8 cellular contexts compared by ENCODE assay signal in genomic region chr2:36507408-36507812, GRCh38.
DNase-seq lines count a peak whose midpoint lies in the region; ATAC-seq and TF ChIP-seq lines count a peak whose summit lies in the region.

No MANE protein-coding gene starts in this region.

- H3K27ac ChIP-seq in Peyer's patch = no peak overlapping the region

- in situ Hi-C loops in T47D (cut with HindIII; ENCODE audit: low pct_unique_long_range_greater_than_20kb, low sequenced_read_pairs) = no loop called here

- H3K4me3 ChIP-seq in Peyer's patch = no peak overlapping the region
- no peak overlapping the region for H3K4me3 ChIP-seq in kidney epithelial cell (ENCODE audit: low read depth, low read length)

- H3K9me3 ChIP-seq in Peyer's patch = no peaks in the 10 kb centered on the region

- peaks cover 0 to 6% (median 0%) of the 10 kb centered on the region in 3 donors for H3K36me3 ChIP-seq in Peyer's patch
- H3K36me3 ChIP-seq in kidney epithelial cell (ENCODE audit: control insufficient read depth, insufficient read depth, low read length) = no peaks in the 10 kb centered on the region

- no peaks in the 10 kb centered on the region for H3K4me1 ChIP-seq in Peyer's patch

- DNase-seq in NCI-H526 (lab: John Stamatoyannopoulos, UW) = peak; percentile 37 to 78
- DNase-seq in NCI-H526 treated with DMSO at 0.1 percent for 48 hours (lab: John Stamatoyannopoulos, UW) = no peak
- DNase-seq in HPDE6-E6E7 (ENCODE audit: extremely low spot score) = peak; percentile 56
- peak in 1 of 3 donors; percentile 66 for DNase-seq in Peyer's patch
- DNase-seq in T47D (ENCODE audit: low read depth in 1 of 2, low spot score in 1 of 2) = peak; percentile 10 to 68
- DNase-seq in kidney epithelial cell (ENCODE audit: low read depth) = no peak
- peak in 2 of 3 experiments; percentile 8 to 9 for DNase-seq in stimulated activated CD4-positive, alpha-beta T cell treated with anti-CD3 and anti-CD28 coated beads, TNF-alpha, amount 100 ng/mL, for 24 hours (ENCODE audit: low read depth in 3 of 3)

- ATAC-seq in GM21526 (IDR thresholded peaks at IDR 0.05; ENCODE audit: low FRiP score, unreplicated experiment) = peak; percentile 96

- TF ChIP-seq POLR2A in Peyer's patch (IDR thresholded peaks at IDR 0.05) = no peak

- H3K27me3 ChIP-seq in Peyer's patch (no peaks in the 10 kb centered on the region), kidney epithelial cell (ENCODE audit: control insufficient read depth, insufficient read depth, low read length) (no peaks in the 10 kb centered on the region)

- peak in 4 of 6 experiments; percentile 46 to 65 (median 62) for TF ChIP-seq CTCF in Peyer's patch (IDR thresholded peaks at IDR 0.05)
- TF ChIP-seq CTCF in kidney epithelial cell (IDR thresholded peaks at IDR 0.05; ENCODE audit: insufficient read depth, low read length, poor library complexity, severe bottlenecking) = peak; percentile 88

Comparison
In these comparisons a context has a peak if more than half of its experiments do, and no peak if none do; other contexts are left out.
1. DNase-seq: peak in NCI-H526 (2 of 2), HPDE6-E6E7 (single experiment), T47D (2 of 2) and stimulated activated CD4-positive, alpha-beta T cell treated with anti-CD3 and anti-CD28 coated beads, TNF-alpha, amount 100 ng/mL, for 24 hours (2 of 3); none in NCI-H526 treated with DMSO at 0.1 percent for 48 hours (single experiment) and kidney epithelial cell (single experiment).